Comparison of ENCODE assay signal across 37 cellular contexts in genomic region chr10:56905051-56905450, GRCh38.
DNase-seq lines count a peak whose midpoint lies in the region; ATAC-seq, FAIRE-seq and TF ChIP-seq lines count a peak whose summit lies in the region.
"Had no signal": no experiment of that assay in that cellular context is flagged by ENCODE, and none has a peak within 500 bp of the region (broad histone marks: within the 10 kb centered on the region; RNA-seq: fewer than 3 reads in every experiment).

No MANE protein-coding gene starts in this region.

- H3F3A ChIP-seq in OCI-LY1 (ENCODE audit: insufficient read depth, low read length): no peaks in the 10 kb centered on the region

- no peak for TF ChIP-seq RAD21 in HepG2 (CRISPR knock-in tag; IDR thresholded peaks at IDR 0.05)

- no TSS peak for BruUV-seq in HepG2 (replicated peaks; lab: Mats Ljungman, UMichigan)

- H2AFZ ChIP-seq in HepG2 (ENCODE audit: low read length): no peak overlapping the region
- peak overlapping the region; percentile 65; the same call in 1 of the 2 replicates for H2AFZ ChIP-seq in OCI-LY1 (ENCODE audit: low read length)

- H3K79me2 ChIP-seq in HepG2 (ENCODE audit: insufficient read depth, low read length): no peaks in the 10 kb centered on the region
- H3K79me2 ChIP-seq in OCI-LY1 (ENCODE audit: insufficient read depth, low read length): no peaks in the 10 kb centered on the region

- no peak for DNase-seq in HepG2 (ENCODE audit: low spot score)
- DNase-seq in right lobe of liver: no peak
- no peak for DNase-seq in pancreas
- no peak for DNase-seq in stimulated activated naive CD8-positive, alpha-beta T cell treated with anti-CD3 and anti-CD28 coated beads, Interleukin-15, amount 100 ng/mL, for 72 hours
- no peak for DNase-seq in HuH-7.5 (ENCODE audit: low spot score)
- DNase-seq: 8988T; ACHN; AML-193; BE2C; C1 segment of cervical spinal cord; Caco-2; Calu3; CD4-positive, alpha-beta memory T cell; CD4-positive, alpha-beta T cell; CD4-positive, CD25-positive, alpha-beta regulatory T cell; CD8-positive, alpha-beta memory T cell; CD8-positive, alpha-beta T cell; COR-L47; DMS 273 treated with DMSO at 0.1 percent for 48 hours; DMS153; DMS53; DMS79; DMS79 treated with DMSO at 0.1 percent for 48 hours; DND-41; EL had no signal

- no peak for TF ChIP-seq POLR2A in HepG2 (IDR thresholded peaks at IDR 0.05; ENCODE audit: insufficient read depth in 1 of 2, low read depth in 2 of 2, low read length in 2 of 2)
- TF ChIP-seq POLR2A in right lobe of liver (IDR thresholded peaks at IDR 0.05): no peak

- no peak for TF ChIP-seq EP300 in HepG2 (IDR thresholded peaks at IDR 0.05; ENCODE audit: low read depth in 2 of 2, low read length in 2 of 2)
- no peak for TF ChIP-seq EP300 in HepG2 (CRISPR knock-in tag; IDR thresholded peaks at IDR 0.05; ENCODE audit: borderline replicate concordance)

- H4K20me1 ChIP-seq in HepG2 (ENCODE audit: insufficient read depth, low read length) (no peaks in the 10 kb centered on the region), OCI-LY1 (ENCODE audit: insufficient read depth, low read length) (no peaks in the 10 kb centered on the region)
- H4K20me1 ChIP-seq: BLaER1; BLaER1 treated with 17β-estradiol and CSF1 and Interleukin-3, amounts not matched to agents 10 nM and 100 nM had no signal

- H3K27me3 ChIP-seq in HepG2 (ENCODE audit: control insufficient read depth in 1 of 2, insufficient read depth in 2 of 2, low read length in 2 of 2): no peaks in the 10 kb centered on the region
- H3K27me3 ChIP-seq in right lobe of liver: no peaks in the 10 kb centered on the region
- no peaks in the 10 kb centered on the region for H3K27me3 ChIP-seq in OCI-LY1 (ENCODE audit: insufficient read depth, low read length)
- no peaks in the 10 kb centered on the region for H3K27me3 ChIP-seq in pancreas
- H3K27me3 ChIP-seq: BE2C; BLaER1; BLaER1 treated with 17β-estradiol and CSF1 and Interleukin-3, amounts not matched to agents 10 nM and 100 nM had no signal

- intact Hi-C loops in HepG2 (cut with micrococcal nuclease; ENCODE audit: unreplicated experiment): no loop called here
- intact Hi-C loops in right lobe of liver (cut with DNase I): no loop called here
- intact Hi-C loops in pancreas (cut with DNase I): no loop called here

- H3K9ac ChIP-seq in HepG2 (ENCODE audit: insufficient read depth, low read depth, low read length) (no peak overlapping the region), OCI-LY1 (ENCODE audit: low read length) (no peak overlapping the region)
- H3K9ac ChIP-seq: BLaER1; BLaER1 treated with 17β-estradiol and CSF1 and Interleukin-3, amounts not matched to agents 10 nM and 100 nM had no signal

- H3K4me1 Mint-ChIP-seq in stimulated activated naive CD8-positive, alpha-beta T cell treated with anti-CD3 and anti-CD28 coated beads, Interleukin-15, amount 100 ng/mL, for 72 hours: no peaks in the 10 kb centered on the region
- H3K4me1 Mint-ChIP-seq: B cell; CD14-positive monocyte; CD4-positive, alpha-beta memory T cell; CD4-positive, CD25-positive, alpha-beta regulatory T cell; CD8-positive, alpha-beta memory T cell had no signal

- H3K27ac ChIP-seq in HepG2 (ENCODE audit: extremely low read length, insufficient read depth, low read length) (no peak overlapping the region), right lobe of liver (no peak overlapping the region), HEK293 (ENCODE audit: extremely low read depth, low read depth, low read length) (no peak overlapping the region), OCI-LY1 (ENCODE audit: low read depth, low read length, poor library complexity, severe bottlenecking) (no peak overlapping the region), pancreas (no peak overlapping the region)
- H3K27ac ChIP-seq: 22Rv1; A549; BLaER1; BLaER1 treated with 17β-estradiol and CSF1 and Interleukin-3, amounts not matched to agents 10 nM and 100 nM; C4-2B had no signal

- H3K27ac Mint-ChIP-seq in stimulated activated naive CD8-positive, alpha-beta T cell treated with anti-CD3 and anti-CD28 coated beads, Interleukin-15, amount 100 ng/mL, for 72 hours: no peak overlapping the region
- H3K27ac Mint-ChIP-seq: B cell; CD14-positive monocyte; CD4-positive, alpha-beta memory T cell; CD4-positive, alpha-beta T cell; CD4-positive, CD25-positive, alpha-beta regulatory T cell; CD8-positive, alpha-beta memory T cell; CD8-positive, alpha-beta T cell had no signal

- no peaks in the 10 kb centered on the region for H3K36me3 ChIP-seq in HepG2 (replicated peaks in 1 of 2; ENCODE audit: control insufficient read depth in 1 of 2, insufficient read depth in 2 of 2, low read length in 2 of 2)
- no peaks in the 10 kb centered on the region for H3K36me3 ChIP-seq in right lobe of liver
- no peaks in the 10 kb centered on the region for H3K36me3 ChIP-seq in HEK293 (ENCODE audit: control insufficient read depth in 2 of 2, insufficient read depth in 1 of 2, low read length in 2 of 2)
- no peaks in the 10 kb centered on the region for H3K36me3 ChIP-seq in OCI-LY1 (ENCODE audit: insufficient read depth, low read length)
- H3K36me3 ChIP-seq in pancreas: no peaks in the 10 kb centered on the region
- H3K36me3 ChIP-seq: BE2C; BLaER1; BLaER1 treated with 17β-estradiol and CSF1 and Interleukin-3, amounts not matched to agents 10 nM and 100 nM had no signal

- H3K9me3 ChIP-seq in HepG2 (ENCODE audit: low read length): no peaks in the 10 kb centered on the region
- no peaks in the 10 kb centered on the region for H3K9me3 ChIP-seq in right lobe of liver
- H3K9me3 ChIP-seq in HEK293 (ENCODE audit: control insufficient read depth, insufficient read depth, low read depth, low read length): no peaks in the 10 kb centered on the region
- H3K9me3 ChIP-seq in OCI-LY1 (ENCODE audit: low read length): no peaks in the 10 kb centered on the region
- no peaks in the 10 kb centered on the region for H3K9me3 ChIP-seq in pancreas
- H3K9me3 ChIP-seq: A549; BE2C; BLaER1; BLaER1 treated with 17β-estradiol and CSF1 and Interleukin-3, amounts not matched to agents 10 nM and 100 nM; Caco-2 had no signal

- no peak overlapping the region for H3K4me3 ChIP-seq in HepG2 (replicated peaks in 1 of 3; ENCODE audit: insufficient read depth in 1 of 3, low read depth in 2 of 3, low read length in 3 of 3)
- H3K4me3 ChIP-seq in right lobe of liver: no peak overlapping the region
- no peak overlapping the region for H3K4me3 ChIP-seq in HEK293 (ENCODE audit: low read depth, low read length)
- no peak overlapping the region for H3K4me3 ChIP-seq in OCI-LY1 (ENCODE audit: low read depth, low read length, poor library complexity, severe bottlenecking)
- no peak overlapping the region for H3K4me3 ChIP-seq in pancreas
- H3K4me3 ChIP-seq: A549; BLaER1; BLaER1 treated with 17β-estradiol and CSF1 and Interleukin-3, amounts not matched to agents 10 nM and 100 nM had no signal

- ATAC-seq in HepG2: no peak
- no peak for ATAC-seq in right lobe of liver
- ATAC-seq in pancreas: no peak
- no peak for ATAC-seq in HG03175 (IDR thresholded peaks at IDR 0.05; ENCODE audit: unreplicated experiment)
- ATAC-seq in stimulated activated naive CD8-positive, alpha-beta T cell treated with anti-CD3 and anti-CD28 coated beads, Interleukin-15, amount 100 ng/mL, for 72 hours: no peak
- ATAC-seq: A549; CD8-positive, alpha-beta T cell had no signal

- H3K9me3 Mint-ChIP-seq in stimulated activated naive CD8-positive, alpha-beta T cell treated with anti-CD3 and anti-CD28 coated beads, Interleukin-15, amount 100 ng/mL, for 72 hours: peaks cover 0 to 2% of the 10 kb centered on the region in 2 donors

- TF ChIP-seq CTCF in HepG2 (CRISPR knock-in tag; IDR thresholded peaks at IDR 0.05) (no peak), right lobe of liver (IDR thresholded peaks at IDR 0.05) (no peak), HEK293 (tag by site-specific recombination; IDR thresholded peaks at IDR 0.05) (no peak), OCI-LY1 (IDR thresholded peaks at IDR 0.05; ENCODE audit: low read length) (no peak), pancreas (IDR thresholded peaks at IDR 0.05) (no peak)

- in situ Hi-C loops in HepG2 (cut with HindIII; ENCODE audit: extremely low pct_ligation_motif_present, low pct_unique_long_range_greater_than_20kb): no loop called here

- no peak overlapping the region for H3K4me3 Mint-ChIP-seq in stimulated activated naive CD8-positive, alpha-beta T cell treated with anti-CD3 and anti-CD28 coated beads, Interleukin-15, amount 100 ng/mL, for 72 hours
- H3K4me3 Mint-ChIP-seq: B cell; CD14-positive monocyte; CD4-positive, alpha-beta memory T cell; CD4-positive, alpha-beta T cell; CD4-positive, CD25-positive, alpha-beta regulatory T cell; CD8-positive, alpha-beta memory T cell; CD8-positive, alpha-beta T cell had no signal

- CTCF ChIA-PET in HepG2 (lab: Yijun Ruan, JAX; ENCODE audit: low intra/inter-chr PET ratio, low total read pairs): no interaction called here
- CTCF ChIA-PET in HEK293 (lab: Yijun Ruan, JAX): no interaction called here

- FAIRE-seq in HepG2 (lab: Jason Lieb, UNC) (no peak), pancreas (lab: Jason Lieb, UNC) (peak; percentile 20)
- FAIRE-seq: A204.1, A549, D721Med had no signal

- H3K4me2 ChIP-seq in HepG2 (ENCODE audit: low read depth, low read length): no peak overlapping the region
- no peak overlapping the region for H3K4me2 ChIP-seq in OCI-LY1 (ENCODE audit: low read length)
- H3K4me2 ChIP-seq: A549; BLaER1; BLaER1 treated with 17β-estradiol and CSF1 and Interleukin-3, amounts not matched to agents 10 nM and 100 nM had no signal

- H3K4me1 ChIP-seq in HepG2 (ENCODE audit: insufficient read depth, low read length) (no peaks in the 10 kb centered on the region), right lobe of liver (no peaks in the 10 kb centered on the region), HEK293 (ENCODE audit: control insufficient read depth, insufficient read depth, low read length) (no peaks in the 10 kb centered on the region), OCI-LY1 (ENCODE audit: insufficient read depth, low read length, severe bottlenecking) (no peaks in the 10 kb centered on the region), pancreas (no peaks in the 10 kb centered on the region)
- H3K4me1 ChIP-seq: A549, BE2C, BLaER1, Caco-2 had no signal

- no peaks in the 10 kb centered on the region for H3K27me3 Mint-ChIP-seq in stimulated activated naive CD8-positive, alpha-beta T cell treated with anti-CD3 and anti-CD28 coated beads, Interleukin-15, amount 100 ng/mL, for 72 hours
- H3K27me3 Mint-ChIP-seq: B cell; CD4-positive, alpha-beta memory T cell; CD4-positive, alpha-beta T cell; CD4-positive, CD25-positive, alpha-beta regulatory T cell; CD8-positive, alpha-beta memory T cell had no signal

- no peaks in the 10 kb centered on the region for H3K9me2 ChIP-seq in OCI-LY1 (ENCODE audit: low read depth, low read length)

- POLR2A ChIA-PET in HepG2 (lab: Yijun Ruan, JAX): no interaction called here
- POLR2A ChIA-PET in HEK293 (lab: Yijun Ruan, JAX): no interaction called here

TF ChIP-seq in HepG2, 621 proteins besides CTCF, POLR2A, EP300 and RAD21:
- TF ChIP-seq ATF7 (IDR thresholded peaks at IDR 0.05) (peak; percentile 84), ATF7 (CRISPR knock-in tag; IDR thresholded peaks at IDR 0.05) (no peak), ZNF329 (CRISPR knock-in tag; IDR thresholded peaks at IDR 0.05; ENCODE audit: low read depth) (no peak)

TF ChIP-seq in HEK293, 187 proteins besides CTCF, POLR2A, EP300 and RAD21 (continues in another document):
- no peak for TF ChIP-seq PRDM1 (tag by site-specific recombination; IDR thresholded peaks at IDR 0.05)

Comparison
In these comparisons a context has a peak if more than half of its experiments do, and no peak if none do; other contexts are left out.
1. Of the 63 proteins assayed by ChIP-seq in both HepG2 and HEK293: peak only in HepG2: none; only in HEK293: ATF2; in both: none; in neither: 62.